ENCODE assay signal across 25 cellular contexts in the genomic region with DNA sequence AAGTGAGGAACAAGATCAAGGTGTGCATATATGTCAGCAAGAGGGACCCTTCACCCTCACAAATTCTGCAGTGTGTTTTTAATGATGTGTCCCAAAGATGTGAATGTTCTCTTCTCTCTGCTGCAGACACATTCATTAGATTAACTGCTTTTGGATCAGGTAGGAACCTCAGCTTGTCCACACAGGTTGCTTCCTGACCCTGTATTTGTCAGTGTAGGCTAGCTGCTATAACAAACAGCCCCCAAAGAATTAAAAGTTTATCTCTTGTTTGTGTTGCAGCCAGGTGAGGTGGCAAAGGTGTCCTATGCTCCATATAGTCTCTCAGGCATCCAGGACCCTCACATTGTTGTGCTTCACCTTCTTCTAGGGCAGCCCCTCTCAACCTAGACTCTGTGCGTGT. TPM values are rescaled to one million over a fixed set of nuclear protein-coding genes. Genes with fewer than 3 reads are reported as not detected.
DNase-seq lines count a peak whose midpoint lies in the region; ATAC-seq, FAIRE-seq and TF ChIP-seq lines count a peak whose summit lies in the region.
"Had no signal": no experiment of that assay in that cellular context is flagged by ENCODE, and none has a peak within 500 bp of the region (broad histone marks: within the 10 kb centered on the region; RNA-seq: fewer than 3 reads in every experiment).

No MANE protein-coding gene starts in this region.

- H3K27ac ChIP-seq in K562 (ENCODE audit: extremely low read depth, low read depth, low read length) (no peak overlapping the region), neural progenitor cell (no peak overlapping the region), OCI-LY7 (ENCODE audit: low read depth, low read length, poor library complexity, severe bottlenecking) (no peak overlapping the region)
- H3K27ac ChIP-seq: BLaER1 had no signal

- DNase-seq in Caco-2 = no peak
- DNase-seq in K562 (ENCODE audit: extremely low read depth in 1 of 4, low spot score in 3 of 4) = no peak
- no peak for DNase-seq in neural progenitor cell (ENCODE audit: low spot score)
- DNase-seq in GM10248 (ENCODE audit: extremely low spot score) = no peak
- DNase-seq in OCI-LY7 (ENCODE audit: low spot score) = no peak
- DNase-seq: 8988T; ACHN; BE2C; C1 segment of cervical spinal cord; Calu3; CD4-positive, alpha-beta memory T cell; CD4-positive, CD25-positive, alpha-beta regulatory T cell; CD8-positive, alpha-beta memory T cell; COR-L47; DMS79 treated with DMSO at 0.1 percent for 48 hours; GF-D8 had no signal

- H3K36me3 ChIP-seq in Caco-2 (ENCODE audit: control insufficient read depth, insufficient read depth, low read length) (no peaks in the 10 kb centered on the region), K562 (ENCODE audit: control insufficient read depth, insufficient read depth, low read length) (no peaks in the 10 kb centered on the region), neural progenitor cell (no peaks in the 10 kb centered on the region), OCI-LY7 (ENCODE audit: insufficient read depth, low read length) (no peaks in the 10 kb centered on the region)
- H3K36me3 ChIP-seq: BE2C, BLaER1 had no signal

- H3K4me1 Mint-ChIP-seq in Caco-2 (ENCODE audit: low read depth, unreplicated experiment) = peaks cover 25% of the 10 kb centered on the region
- peaks cover 25% of the 10 kb centered on the region for H3K4me1 Mint-ChIP-seq in neural progenitor cell

- CTCF ChIA-PET in Caco-2 (lab: Charles Lee) (no interaction called here), K562 (lab: Yijun Ruan, JAX; ENCODE audit: low intra/inter-chr PET ratio) (no interaction called here), GM10248 (lab: Yijun Ruan, JAX) (no interaction called here), OCI-LY7 (lab: Charles Lee; ENCODE audit: unreplicated experiment) (no interaction called here)

- H3K27me3 Mint-ChIP-seq in Caco-2 (ENCODE audit: insufficient read depth, unreplicated experiment) = no peaks in the 10 kb centered on the region
- peaks cover 8% of the 10 kb centered on the region for H3K27me3 Mint-ChIP-seq in neural progenitor cell (ENCODE audit: insufficient read depth, low read depth)

- H2AFZ ChIP-seq in K562 (ENCODE audit: low read depth, low read length) (no peak overlapping the region), neural progenitor cell (replicated peaks) (no peak overlapping the region), OCI-LY7 (ENCODE audit: low read length) (no peak overlapping the region)

- H3K9me3 ChIP-seq in Caco-2 = no peaks in the 10 kb centered on the region
- no peaks in the 10 kb centered on the region for H3K9me3 ChIP-seq in K562 (replicated peaks; ENCODE audit: control insufficient read depth, insufficient read depth, low read depth, low read length)
- no peaks in the 10 kb centered on the region for H3K9me3 ChIP-seq in neural progenitor cell (ENCODE audit: low read depth)
- no peaks in the 10 kb centered on the region for H3K9me3 ChIP-seq in OCI-LY7 (ENCODE audit: low read length)
- H3K9me3 ChIP-seq: BE2C had no signal

- in situ Hi-C loops in K562 (cut with MboI) = no loop called here

- peaks cover 17% of the 10 kb centered on the region for H3K36me3 Mint-ChIP-seq in Caco-2 (ENCODE audit: insufficient read depth, unreplicated experiment)
- H3K36me3 Mint-ChIP-seq in neural progenitor cell = no peaks in the 10 kb centered on the region
- H3K36me3 Mint-ChIP-seq: CD14-positive monocyte had no signal

- BruUV-seq in Caco-2 (replicated peaks; lab: Mats Ljungman, UMichigan) (no TSS peak), K562 (replicated peaks; lab: Mats Ljungman, UMichigan) (no TSS peak), OCI-LY7 (replicated peaks; lab: Mats Ljungman, UMichigan) (no TSS peak)

- no peak overlapping the region for H3K4me2 ChIP-seq in K562 (ENCODE audit: insufficient read depth, low read length)
- H3K4me2 ChIP-seq in neural progenitor cell = no peak overlapping the region
- H3K4me2 ChIP-seq in OCI-LY7 (ENCODE audit: low read length) = no peak overlapping the region
- H3K4me2 ChIP-seq: BLaER1 had no signal

- no peaks in the 10 kb centered on the region for H3F3A ChIP-seq in neural progenitor cell (ENCODE audit: low read depth)

- H3K27me3 ChIP-seq in Caco-2 (replicated peaks; ENCODE audit: control insufficient read depth, insufficient read depth, low read length) = no peaks in the 10 kb centered on the region
- H3K27me3 ChIP-seq in K562 (ENCODE audit: control insufficient read depth in 2 of 2, insufficient read depth in 2 of 2, low read length in 2 of 2) = peaks cover 0 to 22% of the 10 kb centered on the region in 2 experiments; a peak in 2 of 5 replicates
- H3K27me3 ChIP-seq in neural progenitor cell = no peaks in the 10 kb centered on the region
- H3K27me3 ChIP-seq: BE2C, BLaER1 had no signal

- FAIRE-seq in K562 (lab: Jason Lieb, UNC) = no peak
- FAIRE-seq: A204.1, D721Med, G401.6, GM12878, GM12892, GM18507 had no signal

- no peaks in the 10 kb centered on the region for H3K9me1 ChIP-seq in K562 (ENCODE audit: control insufficient read depth, insufficient read depth, low read length)

- H3K9ac ChIP-seq in K562 (ENCODE audit: insufficient read depth in 1 of 2, low read depth in 2 of 2, low read length in 2 of 2) (no peak overlapping the region), neural progenitor cell (no peak overlapping the region)
- H3K9ac ChIP-seq: BLaER1 had no signal

- TF ChIP-seq EP300 in K562 (IDR thresholded peaks at IDR 0.05; ENCODE audit: low read length) = no peak

- H3K4me3 Mint-ChIP-seq in Caco-2 (ENCODE audit: unreplicated experiment) = no peak overlapping the region
- H3K4me3 Mint-ChIP-seq in neural progenitor cell = no peak overlapping the region
- H3K4me3 Mint-ChIP-seq: CD14-positive monocyte; CD4-positive, alpha-beta memory T cell; CD4-positive, CD25-positive, alpha-beta regulatory T cell; CD8-positive, alpha-beta memory T cell had no signal

- H3K4me3 ChIP-seq in Caco-2 (ENCODE audit: low read depth, low read length) (no peak overlapping the region), K562 (no peak overlapping the region), neural progenitor cell (no peak overlapping the region), OCI-LY7 (ENCODE audit: low read depth, low read length, poor library complexity, severe bottlenecking) (no peak overlapping the region)
- H3K4me3 ChIP-seq: BLaER1, GM12878 had no signal

- H3K27ac Mint-ChIP-seq in Caco-2 (ENCODE audit: unreplicated experiment) (peak overlapping the region; percentile 98), neural progenitor cell (peak overlapping the region; percentile 25)
- H3K27ac Mint-ChIP-seq: CD4-positive, alpha-beta memory T cell; CD4-positive, CD25-positive, alpha-beta regulatory T cell had no signal

- H3K4me1 ChIP-seq in Caco-2 (peaks cover 28% of the 10 kb centered on the region), K562 (replicated peaks in 1 of 2; ENCODE audit: control insufficient read depth in 2 of 2, insufficient read depth in 2 of 2, low read length in 2 of 2) (no peaks in the 10 kb centered on the region), neural progenitor cell (peaks cover 9% of the 10 kb centered on the region), OCI-LY7 (ENCODE audit: insufficient read depth, low read length, poor library complexity, severe bottlenecking) (no peaks in the 10 kb centered on the region)
- H3K4me1 ChIP-seq: BE2C had no signal

- H3K9me2 ChIP-seq in OCI-LY7 (ENCODE audit: insufficient read depth, low read length) = no peaks in the 10 kb centered on the region

- no peak for TF ChIP-seq CTCF in Caco-2 (IDR thresholded peaks at IDR 0.05; ENCODE audit: insufficient read depth in 1 of 2, low read depth in 1 of 2, low read length in 1 of 2, severe bottlenecking in 1 of 2, unreplicated experiment in 1 of 2)
- no peak for TF ChIP-seq CTCF in K562 (IDR thresholded peaks at IDR 0.05 in 2 of 3, conservative IDR thresholded peaks at IDR 0.05 in 1 of 3; ENCODE audit: insufficient read depth in 2 of 3, low read depth in 1 of 3, low read length in 3 of 3)
- TF ChIP-seq CTCF in neural progenitor cell (IDR thresholded peaks at IDR 0.05) = no peak
- TF ChIP-seq CTCF in GM10248 (IDR thresholded peaks at IDR 0.05; ENCODE audit: control extremely low read depth, extremely low read depth, low read depth, missing control alignments) = no peak
- TF ChIP-seq CTCF in OCI-LY7 (conservative IDR thresholded peaks at IDR 0.05; ENCODE audit: low read length) = no peak

- POLR2A ChIA-PET in Caco-2 (lab: Charles Lee) (no interaction called here), K562 (lab: Yijun Ruan, JAX) (no interaction called here), GM10248 (lab: Yijun Ruan, JAX) (no interaction called here), OCI-LY7 (lab: Charles Lee) (no interaction called here)

- ATAC-seq in K562 = no peak
- ATAC-seq: GM12878 had no signal

- H3K9me3 Mint-ChIP-seq in Caco-2 (ENCODE audit: unreplicated experiment) (no peaks in the 10 kb centered on the region), neural progenitor cell (peaks cover 16% of the 10 kb centered on the region)

- TF ChIP-seq POLR2A in K562 (conservative IDR thresholded peaks at IDR 0.05) = no peak

- no peaks in the 10 kb centered on the region for H4K20me1 ChIP-seq in K562 (replicated peaks; ENCODE audit: control insufficient read depth, insufficient read depth, low read length)
- H4K20me1 ChIP-seq in neural progenitor cell (ENCODE audit: low read depth) = no peaks in the 10 kb centered on the region
- H4K20me1 ChIP-seq in OCI-LY7 (ENCODE audit: insufficient read depth, low read length) = no peaks in the 10 kb centered on the region
- H4K20me1 ChIP-seq: BLaER1 had no signal

- no CpG with 5 or more reads among the region's 1 CpG for WGBS in K562 (ENCODE audit: insufficient coverage, low coverage, missing lambda C conversion rate)

- no peaks in the 10 kb centered on the region for H3K79me2 ChIP-seq in K562 (ENCODE audit: control insufficient read depth, insufficient read depth, low read length)
- H3K79me2 ChIP-seq in neural progenitor cell (ENCODE audit: low read depth) = no peaks in the 10 kb centered on the region
- H3K79me2 ChIP-seq in OCI-LY7 (ENCODE audit: insufficient read depth, low read depth, low read length) = no peaks in the 10 kb centered on the region

- no peak for TF ChIP-seq RAD21 in K562 (CRISPR knock-in tag; conservative IDR thresholded peaks at IDR 0.05 in 1 of 2, IDR thresholded peaks at IDR 0.05 in 1 of 2)

- intact Hi-C loops in Caco-2 (cut with micrococcal nuclease; ENCODE audit: unreplicated experiment) = no loop called here
- intact Hi-C loops in K562 (cut with micrococcal nuclease) = no loop called here
- intact Hi-C loops in OCI-LY7 (cut with micrococcal nuclease; ENCODE audit: unreplicated experiment) = no loop called here

RNA-seq across cellular contexts. Expression of a gene that starts 17.8 kb away (rescaled TPM):
- total RNA-seq in Caco-2 (2022) = 1.2 and 1.3 TPM in 2 replicates
- total RNA-seq in K562 (2011; cell fraction: chromatin; rRNA removed; ENCODE audit: low replicate concordance) = not detected in 2 replicates
- total RNA-seq in K562 (2011; cell fraction: nucleolus; rRNA removed) = not detected in 2 replicates
- not detected in 2 replicates for total RNA-seq in K562 (2011; cell fraction: nucleoplasm; rRNA removed)
- total RNA-seq in K562 (2014; rRNA removed) = 0.08 TPM in 1 of 2 replicates, not detected in the other
- not detected in 2 replicates for total RNA-seq in K562 (2014; rRNA removed; fragmentation: Illumina TruSeq; extraction: Trizol)
- total RNA-seq in K562 (2015; rRNA removed; fragmentation: Illumina TruSeq; extraction: Trizol) = not detected in 2 replicates
- not detected in 2 replicates for total RNA-seq in K562 (2021)
- not detected in 2 replicates for polyA plus RNA-seq in K562 (2011; rRNA removed)
- not detected in 2 replicates for polyA plus RNA-seq in K562 (2011; cell fraction: cytosol; rRNA removed)
- polyA plus RNA-seq in K562 (2011; cell fraction: nucleus; rRNA removed) = not detected in 2 replicates
- 0.16 and 0.28 TPM in 2 replicates for polyA plus RNA-seq in K562 (2012)
- polyA plus RNA-seq in K562 (2014; fragmentation: Illumina TruSeq; extraction: Trizol) = 0.12 TPM in 1 of 2 replicates, not detected in the other
- polyA plus RNA-seq in K562 (2014; fragmentation: Nextera tagmentation; extraction: Ambion mirVana) = under 1 TPM in 1 of 2 experiments, not detected in 1; 0.03 TPM
- not detected in 2 replicates for polyA plus RNA-seq in K562 (2014; rRNA removed)
- 0.09 TPM in 1 of 2 replicates, not detected in the other for polyA minus RNA-seq in K562 (2011; rRNA and poly(A)+ RNA removed)
- not detected in 2 replicates for polyA minus RNA-seq in K562 (2011; cell fraction: cytosol; rRNA and poly(A)+ RNA removed)
- not detected in 2 replicates for polyA minus RNA-seq in K562 (2011; cell fraction: nucleus; rRNA and poly(A)+ RNA removed)
- total RNA-seq in neural progenitor cell (ENCODE audit: low replicate concordance) = not detected in 2 replicates
- total RNA-seq in OCI-LY7 (2014; rRNA removed; shearing (Covaris generic)) = not detected in 2 replicates
- not detected in 2 replicates for total RNA-seq in OCI-LY7 (2022)
- total RNA-seq: Calu3; CD4-positive, CD25-positive, alpha-beta regulatory T cell; CD8-positive, alpha-beta memory T cell; GM12878 had no signal
- polyA plus RNA-seq: AG04450; CD14-positive monocyte; CD4-positive, alpha-beta memory T cell; CD4-positive, CD25-positive, alpha-beta regulatory T cell; CD8-positive, alpha-beta memory T cell; GM12878 had no signal

RNA-seq across cellular contexts. Expression of a gene that starts 59.1 kb away (rescaled TPM):
- total RNA-seq in Caco-2 (2022) = 44.0 and 50.4 TPM in 2 replicates
- 3.2 and 3.6 TPM in 2 replicates for total RNA-seq in K562 (2011; cell fraction: chromatin; rRNA removed; ENCODE audit: low replicate concordance)
- total RNA-seq in K562 (2011; cell fraction: nucleolus; rRNA removed) = 1.7 and 3.2 TPM in 2 replicates
- 3.2 and 3.4 TPM in 2 replicates for total RNA-seq in K562 (2011; cell fraction: nucleoplasm; rRNA removed)
- 2.6 and 2.9 TPM in 2 replicates for total RNA-seq in K562 (2014; rRNA removed)
- total RNA-seq in K562 (2014; rRNA removed; fragmentation: Illumina TruSeq; extraction: Trizol) = 2.0 and 2.3 TPM in 2 replicates
- total RNA-seq in K562 (2015; rRNA removed; fragmentation: Illumina TruSeq; extraction: Trizol) = 2.6 and 2.7 TPM in 2 replicates
- 3.8 and 4.4 TPM in 2 replicates for total RNA-seq in K562 (2021)
- 3.6 and 5.6 TPM in 2 replicates for polyA plus RNA-seq in K562 (2011; rRNA removed)
- polyA plus RNA-seq in K562 (2011; cell fraction: cytosol; rRNA removed) = 4.7 and 5.5 TPM in 2 replicates
- 3.3 and 4.6 TPM in 2 replicates for polyA plus RNA-seq in K562 (2011; cell fraction: nucleus; rRNA removed)
- 9.1 and 12.6 TPM in 2 replicates for polyA plus RNA-seq in K562 (2012)
- 3.8 and 4.0 TPM in 2 replicates for polyA plus RNA-seq in K562 (2014; fragmentation: Illumina TruSeq; extraction: Trizol)
- 1 to 10 TPM in 1 of 2 experiments, under 1 TPM in 1; 0.24 to 1.4 TPM for polyA plus RNA-seq in K562 (2014; fragmentation: Nextera tagmentation; extraction: Ambion mirVana)
- polyA plus RNA-seq in K562 (2014; rRNA removed) = 3.4 and 3.7 TPM in 2 replicates
- 4.0 and 5.5 TPM in 2 replicates for polyA minus RNA-seq in K562 (2011; rRNA and poly(A)+ RNA removed)
- polyA minus RNA-seq in K562 (2011; cell fraction: cytosol; rRNA and poly(A)+ RNA removed) = 3.6 and 6.0 TPM in 2 replicates
- 1.5 and 2.8 TPM in 2 replicates for polyA minus RNA-seq in K562 (2011; cell fraction: nucleus; rRNA and poly(A)+ RNA removed)
- total RNA-seq in neural progenitor cell (ENCODE audit: low replicate concordance) = 44.4 and 65.6 TPM in 2 replicates
- total RNA-seq in OCI-LY7 (2014; rRNA removed; shearing (Covaris generic)) = 0.05 TPM in 1 of 2 replicates, not detected in the other
- total RNA-seq in OCI-LY7 (2022) = not detected in 2 replicates
- total RNA-seq: CD4-positive, alpha-beta memory T cell; CD4-positive, CD25-positive, alpha-beta regulatory T cell; CD8-positive, alpha-beta memory T cell; GM12878 had no signal
- polyA plus RNA-seq: CD14-positive monocyte; CD4-positive, alpha-beta memory T cell; CD4-positive, CD25-positive, alpha-beta regulatory T cell; CD8-positive, alpha-beta memory T cell had no signal
